In the genomic region with DNA sequence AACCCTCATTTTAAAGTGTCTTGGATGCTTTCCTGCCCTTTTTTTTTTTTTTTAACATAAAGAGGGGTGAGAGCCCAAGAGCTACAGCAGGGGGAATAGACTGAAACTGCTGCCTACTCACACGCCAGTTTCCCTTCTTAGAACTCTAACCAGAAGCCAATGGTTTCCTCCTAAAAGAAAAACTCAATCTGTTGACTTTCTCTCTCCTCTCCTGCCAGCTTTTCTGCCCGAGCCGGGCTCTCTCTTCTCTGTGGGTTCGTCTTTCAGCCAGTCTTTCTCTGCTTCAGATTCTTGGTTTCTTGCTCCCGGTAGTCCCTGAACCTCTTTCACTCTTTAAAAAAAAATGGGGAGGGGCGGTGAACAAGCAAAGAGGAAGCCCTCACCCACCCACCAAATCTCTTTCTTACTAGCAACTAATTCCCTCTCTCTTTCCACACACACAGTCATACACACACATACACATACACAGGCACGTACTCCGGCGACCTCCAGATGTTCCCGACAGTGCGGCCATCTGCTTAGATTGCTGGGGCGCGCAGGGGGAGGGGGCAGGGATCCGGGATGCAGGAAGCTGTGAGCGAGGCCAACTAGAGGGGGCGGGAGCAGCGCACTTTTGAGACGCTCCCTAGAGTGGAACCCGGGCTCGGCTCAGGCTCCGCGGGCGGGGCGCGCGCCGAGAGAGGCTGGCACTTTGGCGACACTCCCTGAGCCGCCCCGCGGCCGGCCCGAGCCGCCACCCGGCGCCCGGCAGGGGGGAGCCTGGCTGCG, we compare ENCODE assay signal across 8 cellular contexts. TPM values are rescaled to one million over a fixed set of nuclear protein-coding genes. Genes with fewer than 3 reads are reported as not detected.
DNase-seq lines count a peak whose midpoint lies in the region; ATAC-seq and TF ChIP-seq lines count a peak whose summit lies in the region.

No MANE protein-coding gene starts in this region.

- peak overlapping the region; percentile 97 for H3K4me3 Mint-ChIP-seq in activated naive CD8-positive, alpha-beta T cell treated with anti-CD3 and anti-CD28 coated beads, Interleukin-2, amount 10 ng/mL, durations not matched to agents 7 days and 5 days

- peaks cover 38% of the 10 kb centered on the region for H3K27me3 Mint-ChIP-seq in activated naive CD8-positive, alpha-beta T cell treated with anti-CD3 and anti-CD28 coated beads, Interleukin-2, amount 10 ng/mL, durations not matched to agents 7 days and 5 days

- TF ChIP-seq CTCF in uterus (IDR thresholded peaks at IDR 0.05), result peak in 1 of 4 experiments; percentile 30

- H3K4me3 ChIP-seq in uterus, result peak overlapping the region; percentile 58 to 96

- peaks cover 13% of the 10 kb centered on the region for H3K36me3 Mint-ChIP-seq in activated naive CD8-positive, alpha-beta T cell treated with anti-CD3 and anti-CD28 coated beads, Interleukin-2, amount 10 ng/mL, durations not matched to agents 7 days and 5 days

- no peaks in the 10 kb centered on the region for H3K9me3 ChIP-seq in uterus

- H3K4me1 Mint-ChIP-seq in activated naive CD8-positive, alpha-beta T cell treated with anti-CD3 and anti-CD28 coated beads, Interleukin-2, amount 10 ng/mL, durations not matched to agents 7 days and 5 days, result peaks cover 19% of the 10 kb centered on the region

- DNase-seq in DMS53 (lab: John Stamatoyannopoulos, UW) (peak; percentile 99), HUDEP-2 (lab: John Stamatoyannopoulos, UW; ENCODE audit: unreplicated experiment in 76 of 76) (peak in 74 of 76 experiments; percentile 7 to 90 (median 80)), NOMO-1 treated with DMSO at 0.1 percent for 48 hours (lab: John Stamatoyannopoulos, UW; ENCODE audit: unreplicated experiment) (peak; percentile 74), head of caudate nucleus (peak; percentile 16 to 89 (median 72)), non-pigmented ciliary epithelial cell (ENCODE audit: low read depth) (peak; percentile 82), uterus (peak; percentile 91 to 93)
- peak; percentile 82 for DNase-seq in activated naive CD8-positive, alpha-beta T cell treated with anti-CD3 and anti-CD28 coated beads, Interleukin-2, amount 10 ng/mL, durations not matched to agents 7 days and 5 days

- TF ChIP-seq POLR2A in uterus (IDR thresholded peaks at IDR 0.05), result no peak

- no peaks in the 10 kb centered on the region for H3K36me3 ChIP-seq in uterus

- H3K27ac ChIP-seq in uterus, result peak overlapping the region; percentile 93 to 99

- H3K4me1 ChIP-seq in uterus, result no peaks in the 10 kb centered on the region

- no peaks in the 10 kb centered on the region for H3K9me3 Mint-ChIP-seq in activated naive CD8-positive, alpha-beta T cell treated with anti-CD3 and anti-CD28 coated beads, Interleukin-2, amount 10 ng/mL, durations not matched to agents 7 days and 5 days

- no peaks in the 10 kb centered on the region for H3K27me3 ChIP-seq in uterus

- POLR2A ChIA-PET in activated naive CD8-positive, alpha-beta T cell treated with anti-CD3 and anti-CD28 coated beads, Interleukin-2, amount 10 ng/mL, durations not matched to agents 7 days and 5 days (lab: Charles Lee), result interaction anchor here (0.6 to 1.8 kb wide), 7 partner anchors 13 to 409 kb away, joined by 3 to 11 read pairs (median 4); no protein-coding TSS in a partner anchor

- peak overlapping the region; percentile 90 for H3K27ac Mint-ChIP-seq in activated naive CD8-positive, alpha-beta T cell treated with anti-CD3 and anti-CD28 coated beads, Interleukin-2, amount 10 ng/mL, durations not matched to agents 7 days and 5 days

- peak; percentile 78 for ATAC-seq in activated naive CD8-positive, alpha-beta T cell treated with anti-CD3 and anti-CD28 coated beads, Interleukin-2, amount 10 ng/mL, durations not matched to agents 7 days and 5 days (ENCODE audit: low read depth)
- no peak for ATAC-seq in HG02763 (IDR thresholded peaks at IDR 0.05; ENCODE audit: unreplicated experiment)

- intact Hi-C loops in head of caudate nucleus (cut with DNase I) (no loop called here), uterus (cut with DNase I; ENCODE audit: low total_unique reads) (no loop called here)

RNA-seq across cellular contexts. Expression of a gene that starts 0.4 kb away (rescaled TPM):
- 1 to 10 TPM; 2.4 to 2.8 TPM for total RNA-seq in activated naive CD8-positive, alpha-beta T cell treated with anti-CD3 and anti-CD28 coated beads, Interleukin-2, amount 10 ng/mL, durations not matched to agents 7 days and 5 days
- 100 to 1,000 TPM in 1 of 4 donors, 10 to 100 TPM in 3; 19.4 to 108 (median 27.4) TPM for total RNA-seq in uterus

Comparison
In these comparisons a context has a peak if more than half of its experiments do, and no peak if none do; other contexts are left out.
1. RNA of a gene that starts 0.4 kb away (total RNA-seq): 19.4 to 108 TPM in uterus; 2.4 to 2.8 TPM in activated naive CD8-positive, alpha-beta T cell treated with anti-CD3 and anti-CD28 coated beads, Interleukin-2, amount 10 ng/mL, durations not matched to agents 7 days and 5 days; every median in the first group is over 4 times any median in the second.
2. Peak in every context shown above with its lines, with median percentiles within 50 percentile points of each other: DNase-seq.